25 cellular contexts compared by ENCODE assay signal in genomic region chr20:58784321-58785074, GRCh38.
"Had no signal": no experiment of that assay in that cellular context is flagged by ENCODE, and none has a peak within 500 bp of the region (broad histone marks: within the 10 kb centered on the region; RNA-seq: fewer than 3 reads in every experiment).

No MANE protein-coding gene starts in this region.

- H3K27ac Mint-ChIP-seq: activated B cell treated with CpG ODN at 0.5 μM for 24 hours; activated CD8-positive, alpha-beta T cell treated with anti-CD3 and anti-CD28 coated beads for 36 hours; activated naive CD4-positive, alpha-beta T cell treated with anti-CD3 and anti-CD28 coated beads, Interleukin-2, amount 50 U/mL, for 24 hours; activated T-helper 17 cell treated with anti-CD3 and anti-CD28 coated beads, Interleukin-2, amount 50 U/mL, for 72 hours; brain; mesothelial cell of epicardium; T-helper 2 cell treated with Interferon-gamma antibody and Interleukin-4, amounts not matched to agents 5 μg/mL and 100 μg/mL, for 36 hours had no signal

- H3K4me1 Mint-ChIP-seq: activated B cell treated with CpG ODN at 0.5 μM for 24 hours; activated naive CD4-positive, alpha-beta T cell treated with anti-CD3 and anti-CD28 coated beads, Interleukin-2, amount 50 U/mL, for 24 hours; activated T-helper 17 cell treated with anti-CD3 and anti-CD28 coated beads, Interleukin-2, amount 50 U/mL, for 72 hours; mesothelial cell of epicardium; naive B cell; T-cell had no signal

- DNase-seq: activated B cell treated with CpG ODN at 0.5 μM for 24 hours; activated CD4-positive, alpha-beta T cell treated with anti-CD3 and anti-CD28 coated beads, Interleukin-2, amount 50 U/mL, for 1 hour; activated CD8-positive, alpha-beta T cell treated with anti-CD3 and anti-CD28 coated beads for 36 hours; activated gamma-delta T cell treated with Interleukin-2 at 50 U/mL for 16 hours; activated T-cell treated with anti-CD3 and anti-CD28 coated beads, Interleukin-2, amount 50 U/mL, for 4 hours; caudate nucleus; cortex of kidney; islet precursor cell; left colon; naive B cell; nucleus accumbens; psoas muscle; stimulated activated CD4-positive, alpha-beta T cell treated with anti-CD3 and anti-CD28 coated beads, Interleukin-2, amount 100 ng/mL, for 48 hours; stimulated activated naive CD8-positive, alpha-beta T cell treated with anti-CD3 and anti-CD28 coated beads, Interleukin-15, Interleukin-2, amounts not matched to agents 100 U/mL and 50 U/mL, for 24 hours; T-cell; testis; transverse colon had no signal

- H3K36me3 Mint-ChIP-seq: activated naive CD4-positive, alpha-beta T cell treated with anti-CD3 and anti-CD28 coated beads, Interleukin-2, amount 50 U/mL, for 24 hours; brain; mesothelial cell of epicardium; naive B cell; T-cell had no signal

- H3K27ac ChIP-seq: gastroesophageal sphincter, hepatocyte, parathyroid adenoma, psoas muscle, testis, transverse colon had no signal

- H3K4me1 ChIP-seq: gastroesophageal sphincter, parathyroid adenoma, psoas muscle, transverse colon had no signal

- H3K4me3 ChIP-seq: gastroesophageal sphincter, hepatocyte, psoas muscle, testis, transverse colon had no signal

- H3K9me3 Mint-ChIP-seq: activated B cell treated with CpG ODN at 0.5 μM for 24 hours; activated CD8-positive, alpha-beta T cell treated with anti-CD3 and anti-CD28 coated beads for 36 hours; activated naive CD4-positive, alpha-beta T cell treated with anti-CD3 and anti-CD28 coated beads, Interleukin-2, amount 50 U/mL, for 24 hours; activated T-cell treated with anti-CD3 and anti-CD28 coated beads, Interleukin-2, amount 50 U/mL, for 4 hours; activated T-helper 17 cell treated with anti-CD3 and anti-CD28 coated beads, Interleukin-2, amount 50 U/mL, for 72 hours; brain; mesothelial cell of epicardium; naive B cell; T-cell; T-helper 2 cell treated with Interferon-gamma antibody and Interleukin-4, amounts not matched to agents 5 μg/mL and 100 μg/mL, for 36 hours had no signal

- H3K79me2 ChIP-seq: hepatocyte, parathyroid adenoma had no signal

- H3K9ac ChIP-seq: parathyroid adenoma had no signal

- H3K36me3 ChIP-seq: gastroesophageal sphincter, transverse colon had no signal

- H3K4me2 ChIP-seq: hepatocyte had no signal

- H3K27me3 ChIP-seq: testis had no signal

- ATAC-seq: activated CD8-positive, alpha-beta T cell treated with anti-CD3 and anti-CD28 coated beads for 36 hours; activated T-cell treated with anti-CD3 and anti-CD28 coated beads, Interleukin-2, amount 50 U/mL, for 4 hours; activated T-helper 17 cell treated with anti-CD3 and anti-CD28 coated beads, Interleukin-2, amount 50 U/mL, for 72 hours; gastroesophageal sphincter; left colon; psoas muscle; stimulated activated naive CD8-positive, alpha-beta T cell treated with anti-CD3 and anti-CD28 coated beads, Interleukin-15, Interleukin-2, amounts not matched to agents 100 U/mL and 50 U/mL, for 24 hours; T-cell had no signal

- H3K9me3 ChIP-seq: gastroesophageal sphincter, psoas muscle, testis, transverse colon had no signal

- H2AFZ ChIP-seq: hepatocyte, parathyroid adenoma had no signal

- H3K4me3 Mint-ChIP-seq: activated B cell treated with CpG ODN at 0.5 μM for 24 hours; activated CD8-positive, alpha-beta T cell treated with anti-CD3 and anti-CD28 coated beads for 36 hours; activated naive CD4-positive, alpha-beta T cell treated with anti-CD3 and anti-CD28 coated beads, Interleukin-2, amount 50 U/mL, for 24 hours; activated T-cell treated with anti-CD3 and anti-CD28 coated beads, Interleukin-2, amount 50 U/mL, for 4 hours; activated T-helper 17 cell treated with anti-CD3 and anti-CD28 coated beads, Interleukin-2, amount 50 U/mL, for 72 hours; brain; mesothelial cell of epicardium; naive B cell; T-cell; T-helper 2 cell treated with Interferon-gamma antibody and Interleukin-4, amounts not matched to agents 5 μg/mL and 100 μg/mL, for 36 hours had no signal
